ENCODE assay signal across 28 cellular contexts in genomic region chr7:36868727-36869411, GRCh38.
"Had no signal": no experiment of that assay in that cellular context is flagged by ENCODE, and none has a peak within 500 bp of the region (broad histone marks: within the 10 kb centered on the region; RNA-seq: fewer than 3 reads in every experiment).

No MANE protein-coding gene starts in this region.

- H3K4me1 ChIP-seq: Peyer's patch, SJSA1 had no signal

- H3K27me3 ChIP-seq: MG63, Peyer's patch, SJSA1 had no signal

- H3K9me3 ChIP-seq: MG63, Peyer's patch, SJSA1 had no signal

- H3K9me3 Mint-ChIP-seq: activated naive CD4-positive, alpha-beta T cell treated with anti-CD3 and anti-CD28 coated beads for 36 hours; activated T-helper 17 cell treated with anti-CD3 and anti-CD28 coated beads, Interleukin-2, amount 50 U/mL, for 72 hours had no signal

- H3K27me3 Mint-ChIP-seq: activated CD4-positive, alpha-beta T cell treated with anti-CD3 and anti-CD28 coated beads, Interleukin-2, amount 10 ng/mL, durations not matched to agents 24 days and 14 days; activated CD8-positive, alpha-beta memory T cell treated with anti-CD3 and anti-CD28 coated beads, Interleukin-2, amount 10 ng/mL, durations not matched to agents 7 days and 5 days; activated naive CD8-positive, alpha-beta T cell; activated T-helper 17 cell treated with anti-CD3 and anti-CD28 coated beads, Interleukin-2, amount 50 U/mL, for 72 hours; brain had no signal

- H3K27ac ChIP-seq: Peyer's patch, RWPE1, SJSA1 had no signal

- H3K4me3 Mint-ChIP-seq: activated CD4-positive, alpha-beta T cell treated with anti-CD3 and anti-CD28 coated beads, Interleukin-2, amount 10 ng/mL, durations not matched to agents 24 days and 14 days; activated CD8-positive, alpha-beta memory T cell treated with anti-CD3 and anti-CD28 coated beads, Interleukin-2, amount 10 ng/mL, durations not matched to agents 7 days and 5 days; activated naive CD4-positive, alpha-beta T cell treated with anti-CD3 and anti-CD28 coated beads for 36 hours; activated naive CD8-positive, alpha-beta T cell; activated T-helper 17 cell treated with anti-CD3 and anti-CD28 coated beads, Interleukin-2, amount 50 U/mL, for 72 hours; brain had no signal

- H3K27ac Mint-ChIP-seq: activated CD4-positive, alpha-beta T cell treated with anti-CD3 and anti-CD28 coated beads, Interleukin-2, amount 10 ng/mL, durations not matched to agents 24 days and 14 days; activated CD8-positive, alpha-beta memory T cell treated with anti-CD3 and anti-CD28 coated beads, Interleukin-2, amount 10 ng/mL, durations not matched to agents 7 days and 5 days; activated naive CD4-positive, alpha-beta T cell treated with anti-CD3 and anti-CD28 coated beads for 36 hours; brain had no signal

- DNase-seq: activated CD4-positive, alpha-beta T cell treated with anti-CD3 and anti-CD28 coated beads for 1 hour; activated CD4-positive, alpha-beta T cell treated with anti-CD3 and anti-CD28 coated beads, Interleukin-2, amount 10 ng/mL, durations not matched to agents 24 days and 14 days; activated CD4-positive, alpha-beta T cell treated with anti-CD3 and anti-CD28 coated beads, Interleukin-2, amount 50 U/mL, for 48 hours; activated CD8-positive, alpha-beta memory T cell treated with anti-CD3 and anti-CD28 coated beads, Interleukin-2, amount 10 ng/mL, durations not matched to agents 7 days and 5 days; activated gamma-delta T cell; activated naive CD4-positive, alpha-beta T cell treated with anti-CD3 and anti-CD28 coated beads for 36 hours; activated T-cell treated with anti-CD3 and anti-CD28 coated beads, Interleukin-2, amount 50 U/mL, for 48 hours; amygdala; MG63; MV-4-11; NCI-H1092 treated with DMSO at 0.1 percent for 48 hours; NCI-H1417 treated with DMSO at 0.1 percent for 48 hours; NCI-H1694; NCI-H2029; NCI-H2107; NCI-H2171 treated with DMSO at 0.1 percent for 48 hours; NCI-H226; NCI-H526; NK-92 treated with Interleukin-12 subunit alpha and Interleukin-12 subunit beta, amount 100 ng/mL, for 24 hours; Peyer's patch; SHP77; SW 1271 had no signal

- ATAC-seq: activated CD8-positive, alpha-beta memory T cell treated with anti-CD3 and anti-CD28 coated beads, Interleukin-2, amount 10 ng/mL, durations not matched to agents 7 days and 5 days; activated T-helper 17 cell treated with anti-CD3 and anti-CD28 coated beads, Interleukin-2, amount 50 U/mL, for 72 hours; SK-N-SH treated with all-trans-retinoic acid at 6 μM for 48 hours had no signal

- H3K4me3 ChIP-seq: MG63, Peyer's patch, SJSA1 had no signal

- H3K36me3 ChIP-seq: MG63, SJSA1 had no signal
